Comparison of ENCODE assay signal across 17 cellular contexts in genomic region chr9:7223981-7224380, GRCh38.
A peak's percentile ranks its signal among the peaks of the same experiment; 100 is the strongest.
DNase-seq lines count a peak whose midpoint lies in the region; ATAC-seq, FAIRE-seq and TF ChIP-seq lines count a peak whose summit lies in the region.
"Had no signal": no experiment of that assay in that cellular context is flagged by ENCODE, and none has a peak within 500 bp of the region (broad histone marks: within the 10 kb centered on the region; RNA-seq: fewer than 3 reads in every experiment).

No MANE protein-coding gene starts in this region.

- no peak overlapping the region for H3K27ac ChIP-seq in small intestine (ENCODE audit: low read depth in 1 of 2, low read length in 1 of 2)

- FAIRE-seq in small intestine (lab: Jason Lieb, UNC): no peak

- H3K36me3 ChIP-seq in small intestine (ENCODE audit: control insufficient read depth in 2 of 2, insufficient read depth in 2 of 2, low read length in 2 of 2): no peaks in the 10 kb centered on the region

- 23 to 41% (median 38%) methylated on average over 6 of the region's 6 CpGs for WGBS in small intestine, 3 donors

- TF ChIP-seq CTCF in epithelial cell of esophagus (IDR thresholded peaks at IDR 0.05; ENCODE audit: insufficient read depth, low read depth, low read length, missing control alignments): no peak

- H3K9me3 ChIP-seq in small intestine (ENCODE audit: control insufficient read depth, low read depth): no peaks in the 10 kb centered on the region
- H3K9me3 ChIP-seq: Caco-2 had no signal

- DNase-seq in HK-2 (ENCODE audit: unreplicated experiment) (peak; percentile 16), epithelial cell of esophagus (ENCODE audit: low read depth) (peak; percentile 50), kidney glomerular epithelial cell (lab: John Stamatoyannopoulos, UW) (peak; percentile 29), small intestine (peak; percentile 18), DMS79 (lab: John Stamatoyannopoulos, UW) (no peak), NCI-H1694 (lab: John Stamatoyannopoulos, UW) (no peak)
- DNase-seq: ACHN; Caco-2; CD4-positive, CD25-positive, alpha-beta regulatory T cell; NCI-H1105 treated with DMSO at 0.1 percent for 48 hours; NCI-H187 treated with DMSO at 0.1 percent for 48 hours; NCI-H2171; NCI-H446; NCI-H69; SHP77 treated with DMSO at 0.1 percent for 48 hours had no signal

- peaks cover 0 to 2% of the 10 kb centered on the region in 2 donors for H3K27me3 ChIP-seq in small intestine (ENCODE audit: control insufficient read depth in 2 of 2, insufficient read depth in 2 of 2, low read length in 2 of 2)

- no peak for ATAC-seq in SK-N-SH treated with all-trans-retinoic acid at 6 μM for 48 hours
- ATAC-seq: HCT116 had no signal

- H3K4me3 ChIP-seq in epithelial cell of esophagus (ENCODE audit: low read length): no peak overlapping the region
- H3K4me3 ChIP-seq in small intestine (ENCODE audit: low read depth in 1 of 2, low read length in 2 of 2): no peak overlapping the region

- no peaks in the 10 kb centered on the region for H3K4me1 ChIP-seq in small intestine (ENCODE audit: control insufficient read depth in 2 of 2, insufficient read depth in 1 of 2, low read depth in 1 of 2, low read length in 1 of 2)
- H3K4me1 ChIP-seq: Caco-2 had no signal

TF ChIP-seq in SK-N-SH treated with all-trans-retinoic acid at 6 μM for 48 hours, 23 proteins besides CTCF, POLR2A, EP300 and RAD21:
- TF ChIP-seq ESRRG (CRISPR knock-in tag; IDR thresholded peaks at IDR 0.05) (no peak), POU6F1 (CRISPR knock-in tag; IDR thresholded peaks at IDR 0.05; ENCODE audit: borderline replicate concordance, low read depth) (no peak), TSHZ2 (CRISPR knock-in tag; IDR thresholded peaks at IDR 0.05) (no peak), CREB5 (CRISPR knock-in tag; IDR thresholded peaks at IDR 0.05; ENCODE audit: low read depth) (no peak), GLIS3 (CRISPR knock-in tag; IDR thresholded peaks at IDR 0.05) (no peak), BACH2 (CRISPR knock-in tag; IDR thresholded peaks at IDR 0.05; ENCODE audit: borderline replicate concordance) (no peak), CSDC2 (CRISPR knock-in tag; IDR thresholded peaks at IDR 0.05) (no peak), ZFP3 (CRISPR knock-in tag; IDR thresholded peaks at IDR 0.05) (no peak), CSRNP3 (CRISPR knock-in tag; IDR thresholded peaks at IDR 0.05) (no peak), ARNTL (CRISPR knock-in tag; IDR thresholded peaks at IDR 0.05; ENCODE audit: borderline replicate concordance, low read depth) (no peak), ISL1 (CRISPR knock-in tag; IDR thresholded peaks at IDR 0.05) (no peak), PPARA (CRISPR knock-in tag; IDR thresholded peaks at IDR 0.05; ENCODE audit: borderline replicate concordance) (no peak), ZNF8 (CRISPR knock-in tag; IDR thresholded peaks at IDR 0.05) (no peak)

Comparison
In these comparisons a context has a peak if more than half of its experiments do, and no peak if none do; other contexts are left out.
1. DNase-seq: peak in HK-2 (single experiment), epithelial cell of esophagus (single experiment), kidney glomerular epithelial cell (single experiment) and small intestine (single experiment); none in DMS79 (single experiment) and NCI-H1694 (single experiment).